15 cellular contexts compared by ENCODE assay signal in genomic region chr19:51711702-51712101, GRCh38. TPM values are rescaled to one million over a fixed set of nuclear protein-coding genes. Genes with fewer than 3 reads are reported as not detected.
A peak's percentile ranks its signal among the peaks of the same experiment; 100 is the strongest.
DNase-seq lines count a peak whose midpoint lies in the region; TF ChIP-seq lines count a peak whose summit lies in the region.
"Had no signal": no experiment of that assay in that cellular context is flagged by ENCODE, and none has a peak within 500 bp of the region (broad histone marks: within the 10 kb centered on the region; RNA-seq: fewer than 3 reads in every experiment).

No MANE protein-coding gene starts in this region.

- BruUV-seq in OCI-LY7 (replicated peaks; lab: Mats Ljungman, UMichigan) = no TSS peak

- H3K9ac ChIP-seq in BLaER1 = no peak overlapping the region

- DNase-seq in OCI-LY7 (ENCODE audit: low spot score) (no peak), OCI-M2 (lab: John Stamatoyannopoulos, UW; ENCODE audit: unreplicated experiment) (no peak), NCI-H1048 (lab: John Stamatoyannopoulos, UW) (no peak)
- no peak for DNase-seq in activated CD4-positive, alpha-beta T cell treated with anti-CD3 and anti-CD28 coated beads, Interleukin-2, amount 50 U/mL, for 1 hour
- DNase-seq: ACHN; Calu3; CD8-positive, alpha-beta T cell; GDM1; H9; KBM-7 had no signal

- POLR2A ChIA-PET in OCI-LY7 (lab: Charles Lee) = no interaction called here

- H3K9me3 ChIP-seq in BLaER1 (peaks cover 6% of the 10 kb centered on the region; the same call in 1 of the 2 replicates), DOHH2 (ENCODE audit: control insufficient read depth, insufficient read depth, low read length) (no peaks in the 10 kb centered on the region), OCI-LY7 (ENCODE audit: low read length) (no peaks in the 10 kb centered on the region), neutrophil (no peaks in the 10 kb centered on the region)

- H4K20me1 ChIP-seq in BLaER1 = no peaks in the 10 kb centered on the region
- no peaks in the 10 kb centered on the region for H4K20me1 ChIP-seq in DOHH2 (ENCODE audit: control insufficient read depth, insufficient read depth, low read depth, low read length)
- H4K20me1 ChIP-seq in OCI-LY7 (ENCODE audit: insufficient read depth, low read length) = no peaks in the 10 kb centered on the region

- no peak for TF ChIP-seq CTCF in DOHH2 (IDR thresholded peaks at IDR 0.05; ENCODE audit: low read depth, low read length, poor library complexity, severe bottlenecking)
- no peak for TF ChIP-seq CTCF in OCI-LY7 (conservative IDR thresholded peaks at IDR 0.05; ENCODE audit: low read length)
- no peak for TF ChIP-seq CTCF in neutrophil (IDR thresholded peaks at IDR 0.05)

- CTCF ChIA-PET in OCI-LY7 (lab: Charles Lee; ENCODE audit: unreplicated experiment) = no interaction called here

- H3K4me3 ChIP-seq in BLaER1 (no peak overlapping the region), DOHH2 (ENCODE audit: low read length) (no peak overlapping the region), OCI-LY7 (ENCODE audit: low read depth, low read length, poor library complexity, severe bottlenecking) (no peak overlapping the region), neutrophil (ENCODE audit: low read depth in 1 of 2, low read length in 1 of 2) (no peak overlapping the region)

- intact Hi-C loops in OCI-LY7 (cut with micrococcal nuclease; ENCODE audit: unreplicated experiment) = loop anchor here (2.0 kb wide), 1 partner anchor 65 kb away; no protein-coding TSS in a partner anchor

- no peak overlapping the region for H2AFZ ChIP-seq in OCI-LY7 (ENCODE audit: low read length)

- H3K36me3 ChIP-seq in BLaER1 (peaks cover 22% of the 10 kb centered on the region), DOHH2 (ENCODE audit: control insufficient read depth, low read length) (peaks cover 6% of the 10 kb centered on the region), OCI-LY7 (ENCODE audit: insufficient read depth, low read length) (no peaks in the 10 kb centered on the region), neutrophil (peaks cover 19% of the 10 kb centered on the region)

- peaks cover 5% of the 10 kb centered on the region; the same call in 1 of the 2 replicates for H3F3A ChIP-seq in DOHH2 (ENCODE audit: control insufficient read depth, insufficient read depth)

- peak overlapping the region; percentile 72 for H3K4me2 ChIP-seq in BLaER1
- peak overlapping the region; percentile 43 for H3K4me2 ChIP-seq in DOHH2 (ENCODE audit: low read length)
- H3K4me2 ChIP-seq in OCI-LY7 (ENCODE audit: low read length) = peak overlapping the region; percentile 50

- no peaks in the 10 kb centered on the region for H3K9me2 ChIP-seq in DOHH2 (replicated peaks; ENCODE audit: control insufficient read depth, low read length)
- no peaks in the 10 kb centered on the region for H3K9me2 ChIP-seq in OCI-LY7 (ENCODE audit: insufficient read depth, low read length)

- peaks cover 47% of the 10 kb centered on the region for H3K4me1 ChIP-seq in BLaER1
- H3K4me1 ChIP-seq in DOHH2 (ENCODE audit: control insufficient read depth, low read length) = peaks cover 31% of the 10 kb centered on the region
- peaks cover 34% of the 10 kb centered on the region for H3K4me1 ChIP-seq in OCI-LY7 (ENCODE audit: insufficient read depth, low read length, poor library complexity, severe bottlenecking)
- H3K4me1 ChIP-seq in neutrophil (ENCODE audit: control insufficient read depth in 1 of 2, insufficient read depth in 1 of 2, low read depth in 1 of 2, low read length in 1 of 2) = peaks cover 24% of the 10 kb centered on the region in 2 experiments

- H3K79me2 ChIP-seq in DOHH2 (ENCODE audit: control insufficient read depth, low read length) = no peaks in the 10 kb centered on the region
- H3K79me2 ChIP-seq in OCI-LY7 (ENCODE audit: insufficient read depth, low read depth, low read length) = no peaks in the 10 kb centered on the region

- no peaks in the 10 kb centered on the region for H3K27me3 ChIP-seq in BLaER1
- no peaks in the 10 kb centered on the region for H3K27me3 ChIP-seq in DOHH2 (ENCODE audit: control insufficient read depth, low read length)
- H3K27me3 ChIP-seq in neutrophil = peaks cover 19% of the 10 kb centered on the region

- no peak overlapping the region for H3K27ac ChIP-seq in BLaER1
- H3K27ac ChIP-seq in DOHH2 (ENCODE audit: low read depth, low read length) = no peak overlapping the region
- H3K27ac ChIP-seq in OCI-LY7 (ENCODE audit: low read depth, low read length, poor library complexity, severe bottlenecking) = peak overlapping the region; percentile 59
- peak overlapping the region; percentile 38 for H3K27ac ChIP-seq in neutrophil

RNA-seq across cellular contexts. Expression of gene HAS1, which starts 12.1 kb away (rescaled TPM):
- not detected in 2 replicates for total RNA-seq in OCI-LY7 (2014; rRNA removed; shearing (Covaris generic))
- total RNA-seq in OCI-LY7 (2022) = not detected in 2 replicates
- total RNA-seq: Calu3; CD8-positive, alpha-beta T cell; Daoy; H1 had no signal

RNA-seq across cellular contexts. Expression of gene SPACA6, which starts 18.6 kb away (rescaled TPM):
- total RNA-seq in OCI-LY7 (2014; rRNA removed; shearing (Covaris generic)) = 5.9 and 12.5 TPM in 2 replicates
- total RNA-seq in OCI-LY7 (2022) = 2.5 and 5.1 TPM in 2 replicates

RNA-seq across cellular contexts. Expression of gene FPR1, which starts 40.0 kb away (rescaled TPM):
- total RNA-seq in OCI-LY7 (2014; rRNA removed; shearing (Covaris generic)) = not detected in 2 replicates
- not detected in 2 replicates for total RNA-seq in OCI-LY7 (2022)
- total RNA-seq: Calu3; CD8-positive, alpha-beta T cell; H1; H9 had no signal

RNA-seq across cellular contexts. Expression of gene FPR2, which starts 49.3 kb away (rescaled TPM):
- total RNA-seq in OCI-LY7 (2014; rRNA removed; shearing (Covaris generic)) = not detected in 2 replicates
- not detected in 2 replicates for total RNA-seq in OCI-LY7 (2022)
- total RNA-seq: Calu3; CD8-positive, alpha-beta T cell; Daoy; H1; H9 had no signal

Comparison
In these comparisons a context has a peak if more than half of its experiments do, and no peak if none do; other contexts are left out.
1. H3K27ac ChIP-seq: peak in OCI-LY7 (single experiment) and neutrophil (single experiment); none in BLaER1 (single experiment) and DOHH2 (single experiment).
2. Peak in every context shown above with its lines, with median percentiles within 50 percentile points of each other: H3K4me2 ChIP-seq.